ENCODE assay signal across 20 cellular contexts in genomic region chr21:31932470-31932764, GRCh38. TPM values are rescaled to one million over a fixed set of nuclear protein-coding genes. Genes with fewer than 3 reads are reported as not detected.
DNase-seq lines count a peak whose midpoint lies in the region; ATAC-seq, FAIRE-seq and TF ChIP-seq lines count a peak whose summit lies in the region.
"Had no signal": no experiment of that assay in that cellular context is flagged by ENCODE, and none has a peak within 500 bp of the region (broad histone marks: within the 10 kb centered on the region; RNA-seq: fewer than 3 reads in every experiment).

No MANE protein-coding gene starts in this region.

- TF ChIP-seq CTCF in H1 (IDR thresholded peaks at IDR 0.05; ENCODE audit: control extremely low read depth in 1 of 3, insufficient read depth in 1 of 3, low read depth in 1 of 3, low read length in 3 of 3) (no peak), type B pancreatic cell (conservative IDR thresholded peaks at IDR 0.05) (no peak)

- H3K27ac ChIP-seq in HUES48 (ENCODE audit: low read depth, low read length): peak overlapping the region; percentile 7
- H3K27ac ChIP-seq in H1 (ENCODE audit: low read depth, low read length): no peak overlapping the region
- no peak overlapping the region for H3K27ac ChIP-seq in mesendoderm (ENCODE audit: low read depth, low read length)
- H3K27ac ChIP-seq: C4-2B had no signal

- H4K20me1 ChIP-seq in H1 (replicated peaks in 1 of 2; ENCODE audit: control insufficient read depth in 1 of 2, insufficient read depth in 2 of 2, low read length in 2 of 2): peaks cover 0 to 2% of the 10 kb centered on the region in 2 experiments

- no peak for TF ChIP-seq POLR2A in H1 (IDR thresholded peaks at IDR 0.05; ENCODE audit: control extremely low read depth in 1 of 2, low read depth in 2 of 2, low read length in 2 of 2)

- H3K56ac ChIP-seq in H1 (replicated peaks; ENCODE audit: insufficient read length, low read depth, low read length) (no peak overlapping the region), mesendoderm (ENCODE audit: low read length) (peak overlapping the region; percentile 28)

- H3K9me3 ChIP-seq in HUES48 (ENCODE audit: control insufficient read depth, insufficient read depth, low read length) (no peaks in the 10 kb centered on the region), H1 (ENCODE audit: insufficient read depth in 2 of 2, low read depth in 1 of 2, low read length in 1 of 2) (no peaks in the 10 kb centered on the region)
- H3K9me3 ChIP-seq: BE2C had no signal

- POLR2A ChIA-PET in H1 (lab: Charles Lee; ENCODE audit: partially characterized antibody): no interaction called here

- H3K23me2 ChIP-seq in H1 (ENCODE audit: low read depth, low read length): no peaks in the 10 kb centered on the region

- no peak overlapping the region for H3K4me3 Mint-ChIP-seq in type B pancreatic cell
- H3K4me3 Mint-ChIP-seq: CD8-positive, alpha-beta T cell had no signal

- H4K5ac ChIP-seq in H1 (ENCODE audit: insufficient read length, low read depth, low read length) (no peak overlapping the region), mesendoderm (ENCODE audit: low read length) (no peak overlapping the region)

- no peaks in the 10 kb centered on the region for H3K27me3 Mint-ChIP-seq in type B pancreatic cell

- H3K27ac Mint-ChIP-seq in type B pancreatic cell: peak overlapping the region; percentile 46
- H3K27ac Mint-ChIP-seq: CD8-positive, alpha-beta T cell had no signal

- H3K4me1 Mint-ChIP-seq in type B pancreatic cell (ENCODE audit: unreplicated experiment): peaks cover 50% of the 10 kb centered on the region

- H3K14ac ChIP-seq in H1 (ENCODE audit: insufficient read length): no peak overlapping the region

- no peak overlapping the region for H2BK15ac ChIP-seq in H1 (ENCODE audit: low read length)
- no peak overlapping the region for H2BK15ac ChIP-seq in mesendoderm (replicated peaks; ENCODE audit: low read depth)

- H2AK5ac ChIP-seq in H1 (ENCODE audit: low read depth, low read length) (no peak overlapping the region), mesendoderm (ENCODE audit: low read length) (no peak overlapping the region)

- no peak for TF ChIP-seq EP300 in H1 (IDR thresholded peaks at IDR 0.05; ENCODE audit: borderline replicate concordance in 1 of 2, low read depth in 2 of 2, low read length in 2 of 2)

- H2BK120ac ChIP-seq in H1 (replicated peaks; ENCODE audit: low read depth, low read length): no peak overlapping the region
- no peak overlapping the region for H2BK120ac ChIP-seq in mesendoderm (ENCODE audit: low read depth, low read length)

- H3K79me1 ChIP-seq in H1 (ENCODE audit: low read depth, low read length) (peaks cover 5% of the 10 kb centered on the region; the same call in 1 of the 2 replicates), mesendoderm (ENCODE audit: low read length) (peaks cover 4% of the 10 kb centered on the region)

- no peak overlapping the region for H2BK5ac ChIP-seq in H1 (ENCODE audit: low read depth, low read length)
- no peak overlapping the region for H2BK5ac ChIP-seq in mesendoderm (ENCODE audit: low read length)

- no peak for ATAC-seq in HG03442 (IDR thresholded peaks at IDR 0.05; ENCODE audit: unreplicated experiment)
- ATAC-seq: CD8-positive, alpha-beta T cell; HCT116 had no signal

- H3K9ac ChIP-seq in HUES48 (ENCODE audit: low read depth, low read length) (no peak overlapping the region), H1 (replicated peaks in 1 of 4; ENCODE audit: extremely low read depth in 1 of 4, low read depth in 3 of 4, low read length in 3 of 4) (no peak overlapping the region), mesendoderm (ENCODE audit: low read length) (no peak overlapping the region)

- H3K4me3 ChIP-seq in HUES48 (ENCODE audit: low read depth, low read length) (no peak overlapping the region), H1 (ENCODE audit: extremely low read depth in 1 of 4, insufficient read depth in 2 of 4, low read depth in 3 of 4, low read length in 4 of 4) (no peak overlapping the region), mesendoderm (ENCODE audit: low read length) (no peak overlapping the region)

- H4K91ac ChIP-seq in H1 (replicated peaks; ENCODE audit: insufficient read length, low read length): no peak overlapping the region

- DNase-seq in H1 (ENCODE audit: low read depth in 1 of 2, low spot score in 2 of 2) (no peak), mesendoderm (peak; percentile 74), type B pancreatic cell (ENCODE audit: extremely low spot score, unreplicated experiment) (no peak), NCI-H146 (lab: John Stamatoyannopoulos, UW) (no peak), NCI-H146 treated with DMSO at 0.1 percent for 48 hours (lab: John Stamatoyannopoulos, UW; ENCODE audit: unreplicated experiment) (no peak)
- DNase-seq: BE2C; CD8-positive, alpha-beta T cell; COR-L47; DMS153; DMS79 treated with DMSO at 0.1 percent for 48 hours; EL had no signal

- no peak overlapping the region for H3K4me2 ChIP-seq in H1 (ENCODE audit: insufficient read depth in 1 of 2, low read depth in 2 of 2, low read length in 2 of 2)
- no peak overlapping the region for H3K4me2 ChIP-seq in mesendoderm (ENCODE audit: low read length)

- H2BK20ac ChIP-seq in H1 (ENCODE audit: low read length): no peak overlapping the region

- H4K8ac ChIP-seq in H1 (ENCODE audit: extremely low read depth, insufficient read depth, low read length): no peak overlapping the region
- no peak overlapping the region for H4K8ac ChIP-seq in mesendoderm (ENCODE audit: low read depth, low read length)

- H2AFZ ChIP-seq in H1 (ENCODE audit: low read length): no peak overlapping the region

- H2BK12ac ChIP-seq in H1 (ENCODE audit: low read depth, low read length): 0 out of 2 replicates have a peak overlapping the region, but pooled peaks have one; percentile 5

- H3K79me2 ChIP-seq in H1 (ENCODE audit: control insufficient read depth in 1 of 2, insufficient read depth in 2 of 2, low read length in 2 of 2) (no peaks in the 10 kb centered on the region), mesendoderm (ENCODE audit: control insufficient read depth, insufficient read depth, low read length) (no peaks in the 10 kb centered on the region)

- peaks cover 9% of the 10 kb centered on the region for H3K4me1 ChIP-seq in HUES48 (ENCODE audit: control insufficient read depth, insufficient read depth, low read length)
- H3K4me1 ChIP-seq in H1 (replicated peaks in 1 of 4; ENCODE audit: control insufficient read depth in 3 of 4, insufficient read depth in 4 of 4, low read length in 3 of 4): peaks cover 0 to 11% (median 4%) of the 10 kb centered on the region in 4 experiments; a peak in 5 of 7 replicates
- peaks cover 8% of the 10 kb centered on the region for H3K4me1 ChIP-seq in mesendoderm (ENCODE audit: control insufficient read depth, low read depth, low read length)

- H3K27me3 ChIP-seq in HUES48 (ENCODE audit: control insufficient read depth, insufficient read depth, low read length): no peaks in the 10 kb centered on the region
- H3K27me3 ChIP-seq in H1 (replicated peaks in 1 of 4; ENCODE audit: control insufficient read depth in 3 of 4, extremely low read depth in 1 of 4, insufficient read depth in 3 of 4, low read length in 3 of 4): no peaks in the 10 kb centered on the region
- no peaks in the 10 kb centered on the region for H3K27me3 ChIP-seq in mesendoderm (ENCODE audit: insufficient read depth, low read length, poor library complexity)
- H3K27me3 ChIP-seq: BE2C had no signal

- H3K36me3 ChIP-seq in HUES48 (ENCODE audit: control insufficient read depth, insufficient read depth, low read length) (no peaks in the 10 kb centered on the region), H1 (ENCODE audit: control insufficient read depth in 2 of 4, insufficient read depth in 4 of 4, low read length in 3 of 4) (no peaks in the 10 kb centered on the region; a peak in 1 of 8 replicates), mesendoderm (ENCODE audit: control insufficient read depth, insufficient read depth, low read length) (no peaks in the 10 kb centered on the region)
- H3K36me3 ChIP-seq: BE2C had no signal

- 78% methylated on average over 1 of the region's 1 CpG; no CpG with 5 or more reads in 1 of the 2 experiments for WGBS in H1 (ENCODE audit: extremely low coverage in 1 of 2, insufficient coverage in 1 of 2, insufficient read length in 1 of 2, insufficient replicate concordance in 2 of 2, low coverage in 1 of 2, low lambda C conversion rate in 2 of 2, missing lambda C conversion rate in 1 of 2), 2 experiments
- WGBS in mesendoderm (ENCODE audit: extremely low coverage, insufficient coverage, low lambda C conversion rate): no CpG with 5 or more reads among the region's 1 CpG

- FAIRE-seq in H1 (lab: Jason Lieb, UNC): no peak
- FAIRE-seq: A204.1, D721Med, G401.6, GM12892 had no signal

- H3K23ac ChIP-seq in H1 (ENCODE audit: insufficient read length): no peak overlapping the region
- H3K23ac ChIP-seq in mesendoderm (ENCODE audit: low read length): no peak overlapping the region

- H3K4ac ChIP-seq in H1 (replicated peaks; ENCODE audit: insufficient read length, low read depth, low read length) (no peak overlapping the region), mesendoderm (ENCODE audit: low read depth, low read length) (no peak overlapping the region)

- TF ChIP-seq RAD21 in H1 (IDR thresholded peaks at IDR 0.05 in 1 of 2, conservative IDR thresholded peaks at IDR 0.05 in 1 of 2; ENCODE audit: low read depth in 2 of 2, low read length in 2 of 2): no peak

- H3K36me3 Mint-ChIP-seq in type B pancreatic cell: peaks cover 23% of the 10 kb centered on the region
- H3K36me3 Mint-ChIP-seq: CD8-positive, alpha-beta T cell had no signal

- CTCF ChIA-PET in H1 (lab: Charles Lee; ENCODE audit: partially characterized antibody): interaction anchor here (0.8 to 2.3 kb wide), 5 partner anchors 15 to 161 kb away, joined by 3 to 6 read pairs (median 4); no protein-coding TSS in a partner anchor

- H3K18ac ChIP-seq in H1 (ENCODE audit: extremely low read depth, low read length): no peak overlapping the region
- no peak overlapping the region for H3K18ac ChIP-seq in mesendoderm (ENCODE audit: low read length)

- no peaks in the 10 kb centered on the region for H3K9me3 Mint-ChIP-seq in type B pancreatic cell
- H3K9me3 Mint-ChIP-seq: CD8-positive, alpha-beta T cell had no signal

TF ChIP-seq in H1, 55 proteins besides CTCF, POLR2A, EP300 and RAD21 (continues in another document):
- no peak for TF ChIP-seq EZH2 (IDR thresholded peaks at IDR 0.05; ENCODE audit: low read depth, low read length, severe bottlenecking)

RNA-seq across cellular contexts. Expression of gene HUNK, which starts 59.6 kb away (rescaled TPM):
- total RNA-seq in H1 (2021; fragmentation: NEBNext Ultra II Directional; extraction: Animal tissue kit (Norgen Biotek cat#: 25700)): 10.2 and 16.7 TPM in 2 replicates
- 1.9 and 2.6 TPM in 2 replicates for polyA plus RNA-seq in H1 (2011; rRNA removed)
- polyA plus RNA-seq in H1 (2011; cell fraction: cytosol; rRNA removed): 3.1 TPM
- polyA plus RNA-seq in H1 (2011; cell fraction: nucleus; rRNA removed): 3.9 TPM
- 3.4 to 5.2 TPM (median 4.6 TPM) in 4 replicates for polyA plus RNA-seq in H1 (2012, experiment 1 of 2)
- 1.9 TPM for polyA plus RNA-seq in H1 (2012, experiment 2 of 2)
- polyA plus RNA-seq in H1 (2013, experiment 1 of 2): 3.2 TPM
- 3.0 TPM for polyA plus RNA-seq in H1 (2013, experiment 2 of 2)
- polyA minus RNA-seq in H1 (2011; rRNA and poly(A)+ RNA removed): 4.3 and 6.1 TPM in 2 replicates
- polyA minus RNA-seq in H1 (2011; cell fraction: cytosol; rRNA and poly(A)+ RNA removed): 3.5 TPM
- polyA minus RNA-seq in H1 (2011; cell fraction: nucleus; rRNA and poly(A)+ RNA removed): 3.7 TPM
- polyA plus RNA-seq in mesendoderm (2013, experiment 1 of 2): 7.3 TPM
- polyA plus RNA-seq in mesendoderm (2013, experiment 2 of 2): 7.1 TPM
- 11.3 and 44.0 TPM in 2 replicates for total RNA-seq in type B pancreatic cell (ENCODE audit: low replicate concordance)
- total RNA-seq: CD8-positive, alpha-beta T cell; HT1080 had no signal
